Comparison of ENCODE assay signal across 1 cellular context in the genomic region with DNA sequence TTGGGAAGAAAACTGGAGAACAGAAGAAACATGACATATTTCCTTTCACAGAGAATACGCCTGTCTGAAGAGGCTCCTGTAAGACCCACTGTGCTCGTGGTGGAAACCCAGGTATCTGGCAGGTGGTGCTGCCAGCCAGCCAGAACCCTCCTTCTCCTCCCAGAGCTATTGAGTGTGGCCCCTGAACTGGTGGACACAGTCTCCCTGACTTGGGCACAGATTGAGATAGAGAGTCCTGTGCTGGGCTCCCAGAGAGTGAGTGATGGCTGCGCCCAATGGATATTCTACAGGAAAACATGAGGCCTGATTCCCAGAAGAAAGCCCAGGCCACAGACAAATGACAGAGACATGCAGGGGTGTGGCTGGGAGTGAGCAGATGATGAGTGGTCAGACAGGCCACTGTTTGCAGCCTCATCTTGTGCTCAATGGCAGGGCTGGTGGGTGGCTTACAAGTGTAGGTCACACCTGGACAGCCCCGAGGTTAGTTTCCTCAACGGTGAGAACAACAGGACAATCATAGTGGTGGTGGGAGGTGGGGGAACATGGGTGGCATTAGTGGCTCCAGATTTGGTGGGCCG.
TF ChIP-seq lines count a peak whose summit lies in the region.

No MANE protein-coding gene starts in this region.

TF ChIP-seq in H1, 55 proteins besides CTCF, POLR2A, EP300 and RAD21 (continued from another document):
- TF ChIP-seq, protein P1, sequence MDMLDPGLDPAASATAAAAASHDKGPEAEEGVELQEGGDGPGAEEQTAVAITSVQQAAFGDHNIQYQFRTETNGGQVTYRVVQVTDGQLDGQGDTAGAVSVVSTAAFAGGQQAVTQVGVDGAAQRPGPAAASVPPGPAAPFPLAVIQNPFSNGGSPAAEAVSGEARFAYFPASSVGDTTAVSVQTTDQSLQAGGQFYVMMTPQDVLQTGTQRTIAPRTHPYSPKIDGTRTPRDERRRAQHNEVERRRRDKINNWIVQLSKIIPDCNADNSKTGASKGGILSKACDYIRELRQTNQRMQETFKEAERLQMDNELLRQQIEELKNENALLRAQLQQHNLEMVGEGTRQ (IDR thresholded peaks at IDR 0.05; ENCODE audit: low read length) = no peak
